ENCODE assay signal across 40 cellular contexts in genomic region chrX:108453841-108454240, GRCh38. TPM values are rescaled to one million over a fixed set of nuclear protein-coding genes. Genes with fewer than 3 reads are reported as not detected.
"Had no signal": no experiment of that assay in that cellular context is flagged by ENCODE, and none has a peak within 500 bp of the region (broad histone marks: within the 10 kb centered on the region; RNA-seq: fewer than 3 reads in every experiment).

No MANE protein-coding gene starts in this region.

- H3K9me3 ChIP-seq: ascending aorta, body of pancreas had no signal

- H3K27me3 ChIP-seq: ascending aorta, body of pancreas, cardiac muscle cell had no signal

- H3K27me3 Mint-ChIP-seq: activated B cell treated with CpG ODN at 0.5 μM for 24 hours; activated CD4-positive, alpha-beta memory T cell treated with anti-CD3 and anti-CD28 coated beads for 36 hours; activated CD4-positive, alpha-beta T cell treated with anti-CD3 and anti-CD28 coated beads, Interleukin-2, amount 10 ng/mL, durations not matched to agents 24 days and 14 days; activated CD8-positive, alpha-beta T cell treated with anti-CD3 and anti-CD28 coated beads for 36 hours; activated naive CD8-positive, alpha-beta T cell treated with anti-CD3 and anti-CD28 coated beads, Interleukin-2, amount 10 ng/mL, durations not matched to agents 7 days and 5 days; activated naive CD8-positive, alpha-beta T cell treated with anti-CD3 and anti-CD28 coated beads, Interleukin-2, amount 50 U/mL, for 24 hours; activated T-helper 17 cell treated with anti-CD3 and anti-CD28 coated beads, Interleukin-2, amount 50 U/mL, for 72 hours; central memory CD8-positive, alpha-beta T cell; T-helper 17 cell had no signal

- H3K4me3 Mint-ChIP-seq: activated B cell treated with CpG ODN at 0.5 μM for 24 hours; activated CD4-positive, alpha-beta memory T cell treated with anti-CD3 and anti-CD28 coated beads for 36 hours; activated CD4-positive, alpha-beta T cell treated with anti-CD3 and anti-CD28 coated beads, Interleukin-2, amount 10 ng/mL, durations not matched to agents 24 days and 14 days; activated CD8-positive, alpha-beta T cell treated with anti-CD3 and anti-CD28 coated beads for 36 hours; activated naive CD4-positive, alpha-beta T cell treated with anti-CD3 and anti-CD28 coated beads for 36 hours; activated naive CD8-positive, alpha-beta T cell treated with anti-CD3 and anti-CD28 coated beads, Interleukin-2, amount 10 ng/mL, durations not matched to agents 7 days and 5 days; activated naive CD8-positive, alpha-beta T cell treated with anti-CD3 and anti-CD28 coated beads, Interleukin-2, amount 50 U/mL, for 24 hours; activated T-cell treated with anti-CD3 and anti-CD28 coated beads, Interleukin-2, amount 50 U/mL, for 4 hours; activated T-cell treated with anti-CD3 and anti-CD28 coated beads, Interleukin-2, amount 50 U/mL, for 72 hours; activated T-helper 1 cell treated with anti-CD3 and anti-CD28 coated beads, Interleukin-12 subunit alpha, Interleukin-12 subunit beta, Interleukin-2, Interleukin-4 antibody, amounts not matched to agents 30 ng/mL and 10 ng/mL and 1 ng/mL, durations not matched to agents 14 hours and 24 hours and 36 hours; activated T-helper 17 cell treated with anti-CD3 and anti-CD28 coated beads, Interleukin-2, amount 50 U/mL, for 72 hours; central memory CD8-positive, alpha-beta T cell; T-cell; T-helper 17 cell had no signal

- H3K27ac ChIP-seq: ascending aorta, body of pancreas, cardiac muscle cell, VCaP had no signal

- H3K9me3 Mint-ChIP-seq: activated B cell treated with CpG ODN at 0.5 μM for 24 hours; activated CD4-positive, alpha-beta memory T cell treated with anti-CD3 and anti-CD28 coated beads for 36 hours; activated CD4-positive, alpha-beta T cell treated with anti-CD3 and anti-CD28 coated beads, Interleukin-2, amount 10 ng/mL, durations not matched to agents 24 days and 14 days; activated CD8-positive, alpha-beta T cell treated with anti-CD3 and anti-CD28 coated beads for 36 hours; activated naive CD4-positive, alpha-beta T cell treated with anti-CD3 and anti-CD28 coated beads for 36 hours; activated naive CD4-positive, alpha-beta T cell treated with anti-CD3 and anti-CD28 coated beads, Interleukin-2, amount 50 U/mL, for 72 hours; activated naive CD8-positive, alpha-beta T cell treated with anti-CD3 and anti-CD28 coated beads, Interleukin-2, amount 10 ng/mL, durations not matched to agents 7 days and 5 days; activated naive CD8-positive, alpha-beta T cell treated with anti-CD3 and anti-CD28 coated beads, Interleukin-2, amount 50 U/mL, for 24 hours; activated T-cell treated with anti-CD3 and anti-CD28 coated beads, Interleukin-2, amount 50 U/mL, for 4 hours; activated T-cell treated with anti-CD3 and anti-CD28 coated beads, Interleukin-2, amount 50 U/mL, for 72 hours; activated T-helper 1 cell treated with anti-CD3 and anti-CD28 coated beads, Interleukin-12 subunit alpha, Interleukin-12 subunit beta, Interleukin-2, Interleukin-4 antibody, amounts not matched to agents 30 ng/mL and 10 ng/mL and 1 ng/mL, durations not matched to agents 14 hours and 24 hours and 36 hours; activated T-helper 17 cell treated with anti-CD3 and anti-CD28 coated beads, Interleukin-2, amount 50 U/mL, for 72 hours; central memory CD8-positive, alpha-beta T cell; T-cell had no signal

- H3K4me3 ChIP-seq: ascending aorta, body of pancreas, cardiac muscle cell had no signal

- FAIRE-seq: bronchial epithelial cell, TTC549 had no signal

- H3K4me1 ChIP-seq: ascending aorta, body of pancreas had no signal

- DNase-seq: activated B cell treated with CpG ODN at 0.5 μM for 24 hours; activated CD4-positive, alpha-beta memory T cell treated with anti-CD3 and anti-CD28 coated beads for 36 hours; activated CD4-positive, alpha-beta T cell treated with anti-CD3 and anti-CD28 coated beads for 4 hours; activated CD4-positive, alpha-beta T cell treated with anti-CD3 and anti-CD28 coated beads, Interleukin-2, amount 10 ng/mL, durations not matched to agents 24 days and 14 days; activated CD4-positive, alpha-beta T cell treated with anti-CD3 and anti-CD28 coated beads, Interleukin-2, amount 50 U/mL, for 1 hour; activated CD4-positive, alpha-beta T cell treated with anti-CD3 and anti-CD28 coated beads, Interleukin-2, amount 50 U/mL, for 4 hours; activated CD4-positive, CD25-positive, alpha-beta regulatory T cell treated with anti-CD3 and anti-CD28 coated beads, Interleukin-2, amount 50 U/mL, for 72 hours; activated CD8-positive, alpha-beta memory T cell treated with anti-CD3 and anti-CD28 coated beads, Interleukin-2, amount 50 U/mL, for 4 hours; activated CD8-positive, alpha-beta T cell treated with anti-CD3 and anti-CD28 coated beads for 36 hours; activated effector memory CD4-positive, alpha-beta T cell treated with anti-CD3 and anti-CD28 coated beads, Interleukin-2, amount 50 U/mL, for 16 hours; activated gamma-delta T cell treated with Interleukin-2 at 50 U/mL for 16 hours; activated naive CD4-positive, alpha-beta T cell; activated naive CD4-positive, alpha-beta T cell treated with anti-CD3 and anti-CD28 coated beads for 36 hours; activated naive CD4-positive, alpha-beta T cell treated with anti-CD3 and anti-CD28 coated beads, Interleukin-2, amount 50 U/mL, for 16 hours; activated naive CD8-positive, alpha-beta T cell treated with anti-CD3 and anti-CD28 coated beads, Interleukin-2, amount 10 ng/mL, durations not matched to agents 7 days and 5 days; activated naive CD8-positive, alpha-beta T cell treated with anti-CD3 and anti-CD28 coated beads, Interleukin-2, amount 50 U/mL, for 24 hours; activated T-cell treated with anti-CD3 and anti-CD28 coated beads for 4 hours; activated T-cell treated with anti-CD3 and anti-CD28 coated beads, Interleukin-2, amount 50 U/mL, for 1 hour; activated T-cell treated with anti-CD3 and anti-CD28 coated beads, Interleukin-2, amount 50 U/mL, for 4 hours; activated T-cell treated with anti-CD3 and anti-CD28 coated beads, Interleukin-2, amount 50 U/mL, for 72 hours; amygdala; anterior cingulate cortex; body of pancreas; caudate nucleus; cerebellar nuclear complex; T-cell; T-helper 17 cell; T1000 had no signal

- H3K36me3 ChIP-seq: ascending aorta, cardiac muscle cell had no signal

- H3K27ac Mint-ChIP-seq: activated B cell treated with CpG ODN at 0.5 μM for 24 hours; activated CD4-positive, alpha-beta memory T cell treated with anti-CD3 and anti-CD28 coated beads for 36 hours; activated CD4-positive, alpha-beta T cell treated with anti-CD3 and anti-CD28 coated beads, Interleukin-2, amount 10 ng/mL, durations not matched to agents 24 days and 14 days; activated CD8-positive, alpha-beta T cell treated with anti-CD3 and anti-CD28 coated beads for 36 hours; activated naive CD4-positive, alpha-beta T cell treated with anti-CD3 and anti-CD28 coated beads for 36 hours; activated naive CD4-positive, alpha-beta T cell treated with anti-CD3 and anti-CD28 coated beads, Interleukin-2, amount 50 U/mL, for 72 hours; activated naive CD8-positive, alpha-beta T cell treated with anti-CD3 and anti-CD28 coated beads, Interleukin-2, amount 10 ng/mL, durations not matched to agents 7 days and 5 days; activated naive CD8-positive, alpha-beta T cell treated with anti-CD3 and anti-CD28 coated beads, Interleukin-2, amount 50 U/mL, for 24 hours; activated T-cell treated with anti-CD3 and anti-CD28 coated beads, Interleukin-2, amount 50 U/mL, for 72 hours; activated T-helper 1 cell treated with anti-CD3 and anti-CD28 coated beads, Interleukin-12 subunit alpha, Interleukin-12 subunit beta, Interleukin-2, Interleukin-4 antibody, amounts not matched to agents 30 ng/mL and 10 ng/mL and 1 ng/mL, durations not matched to agents 14 hours and 24 hours and 36 hours; activated T-helper 17 cell treated with anti-CD3 and anti-CD28 coated beads, Interleukin-2, amount 50 U/mL, for 72 hours; T-cell; T-helper 17 cell had no signal

- H3K4me1 Mint-ChIP-seq: activated B cell treated with CpG ODN at 0.5 μM for 24 hours; activated CD4-positive, alpha-beta T cell treated with anti-CD3 and anti-CD28 coated beads, Interleukin-2, amount 10 ng/mL, durations not matched to agents 24 days and 14 days; activated naive CD8-positive, alpha-beta T cell treated with anti-CD3 and anti-CD28 coated beads, Interleukin-2, amount 10 ng/mL, durations not matched to agents 7 days and 5 days; activated naive CD8-positive, alpha-beta T cell treated with anti-CD3 and anti-CD28 coated beads, Interleukin-2, amount 50 U/mL, for 24 hours; activated T-helper 17 cell treated with anti-CD3 and anti-CD28 coated beads, Interleukin-2, amount 50 U/mL, for 72 hours; central memory CD8-positive, alpha-beta T cell; T-cell; T-helper 17 cell had no signal

- H3K36me3 Mint-ChIP-seq: activated CD4-positive, alpha-beta memory T cell treated with anti-CD3 and anti-CD28 coated beads for 36 hours; activated naive CD4-positive, alpha-beta T cell treated with anti-CD3 and anti-CD28 coated beads, Interleukin-2, amount 50 U/mL, for 72 hours; activated naive CD8-positive, alpha-beta T cell treated with anti-CD3 and anti-CD28 coated beads, Interleukin-2, amount 10 ng/mL, durations not matched to agents 7 days and 5 days; T-cell had no signal

RNA-seq across cellular contexts. Expression of gene COL4A5, which starts 14.2 kb away (rescaled TPM):
- total RNA-seq: activated B cell treated with CpG ODN at 0.5 μM for 24 hours; activated CD4-positive, alpha-beta memory T cell treated with anti-CD3 and anti-CD28 coated beads for 36 hours; activated CD4-positive, alpha-beta T cell treated with anti-CD3 and anti-CD28 coated beads, Interleukin-2, amount 10 ng/mL, durations not matched to agents 24 days and 14 days; activated CD8-positive, alpha-beta memory T cell treated with anti-CD3 and anti-CD28 coated beads for 36 hours; activated CD8-positive, alpha-beta T cell treated with anti-CD3 and anti-CD28 coated beads for 36 hours; activated naive CD4-positive, alpha-beta T cell treated with anti-CD3 and anti-CD28 coated beads for 36 hours; activated naive CD4-positive, alpha-beta T cell treated with anti-CD3 and anti-CD28 coated beads, Interleukin-2, amount 50 U/mL, for 72 hours; activated naive CD8-positive, alpha-beta T cell treated with anti-CD3 and anti-CD28 coated beads, Interleukin-2, amount 10 ng/mL, durations not matched to agents 7 days and 5 days; activated T-helper 1 cell treated with anti-CD3 and anti-CD28 coated beads, Interleukin-12 subunit alpha, Interleukin-12 subunit beta, Interleukin-2, Interleukin-4 antibody, amounts not matched to agents 30 ng/mL and 10 ng/mL and 1 ng/mL, durations not matched to agents 14 hours and 24 hours and 36 hours; activated T-helper 17 cell treated with anti-CD3 and anti-CD28 coated beads, Interleukin-2, amount 50 U/mL, for 72 hours; T-helper 1 cell treated with Interleukin-12 subunit alpha and Interleukin-12 subunit beta and Interleukin-4 antibody, amounts not matched to agents 30 ng/mL and 1 ng/mL, for 36 hours; T-helper 17 cell; T-helper 2 cell treated with Interferon-gamma antibody and Interleukin-4, amounts not matched to agents 100 ng/mL and 5 ng/mL, for 36 hours had no signal

RNA-seq across cellular contexts. Expression of gene COL4A6, which starts 15.6 kb away (rescaled TPM):
- total RNA-seq: activated B cell treated with CpG ODN at 0.5 μM for 24 hours; activated CD4-positive, alpha-beta memory T cell treated with anti-CD3 and anti-CD28 coated beads for 36 hours; activated CD4-positive, alpha-beta T cell treated with anti-CD3 and anti-CD28 coated beads, Interleukin-2, amount 10 ng/mL, durations not matched to agents 24 days and 14 days; activated CD8-positive, alpha-beta memory T cell treated with anti-CD3 and anti-CD28 coated beads for 36 hours; activated CD8-positive, alpha-beta T cell treated with anti-CD3 and anti-CD28 coated beads for 36 hours; activated naive CD4-positive, alpha-beta T cell treated with anti-CD3 and anti-CD28 coated beads for 36 hours; activated naive CD4-positive, alpha-beta T cell treated with anti-CD3 and anti-CD28 coated beads, Interleukin-2, amount 50 U/mL, for 72 hours; activated naive CD8-positive, alpha-beta T cell treated with anti-CD3 and anti-CD28 coated beads, Interleukin-2, amount 10 ng/mL, durations not matched to agents 7 days and 5 days; activated T-cell treated with anti-CD3 and anti-CD28 coated beads, Interleukin-2, amount 50 U/mL, for 72 hours; activated T-helper 1 cell treated with anti-CD3 and anti-CD28 coated beads, Interleukin-12 subunit alpha, Interleukin-12 subunit beta, Interleukin-2, Interleukin-4 antibody, amounts not matched to agents 30 ng/mL and 10 ng/mL and 1 ng/mL, durations not matched to agents 14 hours and 24 hours and 36 hours; activated T-helper 17 cell treated with anti-CD3 and anti-CD28 coated beads, Interleukin-2, amount 50 U/mL, for 72 hours; T-helper 1 cell treated with Interleukin-12 subunit alpha and Interleukin-12 subunit beta and Interleukin-4 antibody, amounts not matched to agents 30 ng/mL and 1 ng/mL, for 36 hours; T-helper 17 cell; T-helper 2 cell treated with Interferon-gamma antibody and Interleukin-4, amounts not matched to agents 100 ng/mL and 5 ng/mL, for 36 hours had no signal
